Comparison of ENCODE assay signal across 5 cellular contexts in genomic region chr17:3991699-3992098, GRCh38. TPM values are rescaled to one million over a fixed set of nuclear protein-coding genes. Genes with fewer than 3 reads are reported as not detected.
DNase-seq lines count a peak whose midpoint lies in the region; ATAC-seq, FAIRE-seq and TF ChIP-seq lines count a peak whose summit lies in the region.
"Not testable (repeated sequence)": the region's sequence is repeated elsewhere in the genome, so short reads cannot be mapped to it uniquely, and the experiment has no call there.

No MANE protein-coding gene starts in this region.

- TF ChIP-seq CTCF in HEK293 (tag by site-specific recombination; IDR thresholded peaks at IDR 0.05); K562 (IDR thresholded peaks at IDR 0.05 in 2 of 3, conservative IDR thresholded peaks at IDR 0.05 in 1 of 3; ENCODE audit: insufficient read depth in 2 of 3, low read depth in 1 of 3, low read length in 3 of 3): not testable (repeated sequence)

- not testable (repeated sequence) for H3K9me3 Mint-ChIP-seq in dendritic cell treated with granulocyte-macrophage colony-stimulating factor and Interleukin-4, amounts not matched to agents 40 ng/mL and 50 ng/mL, for 4 days; stimulated activated naive CD8-positive, alpha-beta T cell treated with anti-CD3 and anti-CD28 coated beads, Interleukin-15, Interleukin-2, amounts not matched to agents 100 ng/mL and 50 ng/mL, for 24 hours

- intact Hi-C loops in K562 (cut with micrococcal nuclease); dendritic cell treated with granulocyte-macrophage colony-stimulating factor and Interleukin-4, amounts not matched to agents 40 ng/mL and 50 ng/mL, for 4 days (cut with micrococcal nuclease): not testable (repeated sequence)

- peaks cover 19% of the 10 kb centered on the region for H3K27me3 Mint-ChIP-seq in dendritic cell treated with granulocyte-macrophage colony-stimulating factor and Interleukin-4, amounts not matched to agents 40 ng/mL and 50 ng/mL, for 4 days
- H3K27me3 Mint-ChIP-seq in stimulated activated naive CD8-positive, alpha-beta T cell treated with anti-CD3 and anti-CD28 coated beads, Interleukin-15, Interleukin-2, amounts not matched to agents 100 ng/mL and 50 ng/mL, for 24 hours = peaks cover 13% of the 10 kb centered on the region

- H3K79me2 ChIP-seq in K562 (ENCODE audit: control insufficient read depth, insufficient read depth, low read length) = not testable (repeated sequence)

- H3K9me3 ChIP-seq in HEK293 (ENCODE audit: control insufficient read depth, insufficient read depth, low read depth, low read length); K562 (replicated peaks; ENCODE audit: control insufficient read depth, insufficient read depth, low read depth, low read length): not testable (repeated sequence)

- in situ Hi-C loops in K562 (cut with MboI) = not testable (repeated sequence)

- H3K27ac ChIP-seq in HEK293 (ENCODE audit: extremely low read depth, low read depth, low read length); K562 (ENCODE audit: extremely low read depth, low read depth, low read length): not testable (repeated sequence)

- not testable (repeated sequence) for H3K27me3 ChIP-seq in H7 (ENCODE audit: control insufficient read depth, insufficient read depth, low read length); K562 (ENCODE audit: control insufficient read depth in 2 of 2, insufficient read depth in 2 of 2, low read length in 2 of 2)

- not testable (repeated sequence) for TF ChIP-seq RAD21 in K562 (CRISPR knock-in tag; conservative IDR thresholded peaks at IDR 0.05 in 1 of 2, IDR thresholded peaks at IDR 0.05 in 1 of 2)

- H3K4me1 Mint-ChIP-seq in dendritic cell treated with granulocyte-macrophage colony-stimulating factor and Interleukin-4, amounts not matched to agents 40 ng/mL and 50 ng/mL, for 4 days (ENCODE audit: low read depth) = peaks cover 16% of the 10 kb centered on the region
- H3K4me1 Mint-ChIP-seq in stimulated activated naive CD8-positive, alpha-beta T cell treated with anti-CD3 and anti-CD28 coated beads, Interleukin-15, Interleukin-2, amounts not matched to agents 100 ng/mL and 50 ng/mL, for 24 hours (ENCODE audit: low read depth) = not testable (repeated sequence)

- not testable (repeated sequence) for H3K4me3 Mint-ChIP-seq in dendritic cell treated with granulocyte-macrophage colony-stimulating factor and Interleukin-4, amounts not matched to agents 40 ng/mL and 50 ng/mL, for 4 days; stimulated activated naive CD8-positive, alpha-beta T cell treated with anti-CD3 and anti-CD28 coated beads, Interleukin-15, Interleukin-2, amounts not matched to agents 100 ng/mL and 50 ng/mL, for 24 hours

- H3K9ac ChIP-seq in K562 (ENCODE audit: insufficient read depth in 1 of 2, low read depth in 2 of 2, low read length in 2 of 2) = not testable (repeated sequence)

- H3K9me1 ChIP-seq in K562 (ENCODE audit: control insufficient read depth, insufficient read depth, low read length) = not testable (repeated sequence)

- not testable (repeated sequence) for H4K20me1 ChIP-seq in K562 (replicated peaks; ENCODE audit: control insufficient read depth, insufficient read depth, low read length)

- not testable (repeated sequence) for ATAC-seq in K562

- peak; percentile 10 for DNase-seq in H7
- DNase-seq in K562 (ENCODE audit: extremely low read depth in 1 of 4, low spot score in 3 of 4) = not testable (repeated sequence)

- FAIRE-seq in K562 (lab: Jason Lieb, UNC) = not testable (repeated sequence)

- not testable (repeated sequence) for BruUV-seq in K562 (replicated peaks; lab: Mats Ljungman, UMichigan)

- H3K27ac Mint-ChIP-seq in dendritic cell treated with granulocyte-macrophage colony-stimulating factor and Interleukin-4, amounts not matched to agents 40 ng/mL and 50 ng/mL, for 4 days = peak overlapping the region; percentile 12
- H3K27ac Mint-ChIP-seq in stimulated activated naive CD8-positive, alpha-beta T cell treated with anti-CD3 and anti-CD28 coated beads, Interleukin-15, Interleukin-2, amounts not matched to agents 100 ng/mL and 50 ng/mL, for 24 hours = peak overlapping the region; percentile 49

- H3K4me3 ChIP-seq in H7 (ENCODE audit: insufficient read depth, low read depth, low read length); HEK293 (ENCODE audit: low read depth, low read length); K562: not testable (repeated sequence)

- TF ChIP-seq POLR2A in K562 (conservative IDR thresholded peaks at IDR 0.05) = not testable (repeated sequence)

- H3K36me3 Mint-ChIP-seq in dendritic cell treated with granulocyte-macrophage colony-stimulating factor and Interleukin-4, amounts not matched to agents 40 ng/mL and 50 ng/mL, for 4 days (ENCODE audit: low read depth); stimulated activated naive CD8-positive, alpha-beta T cell treated with anti-CD3 and anti-CD28 coated beads, Interleukin-15, Interleukin-2, amounts not matched to agents 100 ng/mL and 50 ng/mL, for 24 hours (ENCODE audit: low read depth): not testable (repeated sequence)

- not testable (repeated sequence) for H3K4me2 ChIP-seq in K562 (ENCODE audit: insufficient read depth, low read length)

- POLR2A ChIA-PET in HEK293 (lab: Yijun Ruan, JAX); K562 (lab: Yijun Ruan, JAX): not testable (repeated sequence)

- H3K36me3 ChIP-seq in H7 (replicated peaks; ENCODE audit: control insufficient read depth, insufficient read depth, low read length); HEK293 (ENCODE audit: control insufficient read depth in 2 of 2, insufficient read depth in 1 of 2, low read length in 2 of 2); K562 (ENCODE audit: control insufficient read depth, insufficient read depth, low read length): not testable (repeated sequence)

- WGBS in K562 (ENCODE audit: insufficient coverage, low coverage, missing lambda C conversion rate) = no CpG with 5 or more reads among the region's 3 CpGs

- not testable (repeated sequence) for H2AFZ ChIP-seq in K562 (ENCODE audit: low read depth, low read length)

- TF ChIP-seq EP300 in K562 (IDR thresholded peaks at IDR 0.05; ENCODE audit: low read length) = not testable (repeated sequence)

- H3K4me1 ChIP-seq in HEK293 (ENCODE audit: control insufficient read depth, insufficient read depth, low read length) = not testable (repeated sequence)
- H3K4me1 ChIP-seq in K562 (replicated peaks in 1 of 2; ENCODE audit: control insufficient read depth in 2 of 2, insufficient read depth in 2 of 2, low read length in 2 of 2) = peaks cover 0 to 13% of the 10 kb centered on the region in 2 experiments; a peak in 4 of 5 replicates

- CTCF ChIA-PET in HEK293 (lab: Yijun Ruan, JAX) = interaction anchor here (0.6 to 0.9 kb wide), 3 partner anchors 14 to 126 kb away, joined by 3 to 4 read pairs (median 4); no protein-coding TSS in a partner anchor
- CTCF ChIA-PET in K562 (lab: Yijun Ruan, JAX; ENCODE audit: low intra/inter-chr PET ratio) = not testable (repeated sequence)

TF ChIP-seq in HEK293, 187 proteins besides CTCF, POLR2A, EP300 and RAD21:
- TF ChIP-seq ZNF366 (tag by site-specific recombination; conservative IDR thresholded peaks at IDR 0.05) = peak; percentile 76

TF ChIP-seq in K562, 482 proteins besides CTCF, POLR2A, EP300 and RAD21:
- TF ChIP-seq ZNF512 (tag; IDR thresholded peaks at IDR 0.05) = peak; percentile 79
- 0 out of 2 replicates have a peak, but pooled peaks have one; percentile 7 for TF ChIP-seq BCOR (IDR thresholded peaks at IDR 0.05)

RNA-seq across cellular contexts. Expression of gene ATP2A3, which starts 27.5 kb away (rescaled TPM):
- 5.7 and 5.8 TPM in 2 replicates for total RNA-seq in H7 (2014; rRNA removed; shearing (Covaris generic))
- 198 and 586 TPM in 2 replicates for total RNA-seq in K562 (2011; cell fraction: chromatin; rRNA removed; ENCODE audit: low replicate concordance)
- 353 and 436 TPM in 2 replicates for total RNA-seq in K562 (2011; cell fraction: nucleolus; rRNA removed)
- total RNA-seq in K562 (2011; cell fraction: nucleoplasm; rRNA removed) = 289 and 326 TPM in 2 replicates
- total RNA-seq in K562 (2014; rRNA removed) (41.2 and 50.7 TPM in 2 replicates), K562 (2014; rRNA removed; fragmentation: Illumina TruSeq; extraction: Trizol) (9.0 and 9.2 TPM in 2 replicates), K562 (2015; rRNA removed; fragmentation: Illumina TruSeq; extraction: Trizol) (16.9 TPM in 2 replicates), K562 (2021) (79.7 and 103 TPM in 2 replicates)
- polyA plus RNA-seq in K562 (2011; rRNA removed) (42.6 and 65.4 TPM in 2 replicates), K562 (2014; fragmentation: Illumina TruSeq; extraction: Trizol) (31.3 and 65.0 TPM in 2 replicates), K562 (2014; fragmentation: Nextera tagmentation; extraction: Ambion mirVana) (under 1 TPM; 0.65 to 0.66 TPM), K562 (2014; rRNA removed) (54.5 and 66.9 TPM in 2 replicates)
- 45.9 and 88.8 TPM in 2 replicates for polyA plus RNA-seq in K562 (2011; cell fraction: cytosol; rRNA removed)
- polyA plus RNA-seq in K562 (2011; cell fraction: nucleus; rRNA removed) = 230 and 368 TPM in 2 replicates
- polyA plus RNA-seq in K562 (2012) = 77.5 and 466 TPM in 2 replicates
- polyA minus RNA-seq in K562 (2011; rRNA and poly(A)+ RNA removed) = 33.8 and 63.1 TPM in 2 replicates
- 71.3 and 83.9 TPM in 2 replicates for polyA minus RNA-seq in K562 (2011; cell fraction: cytosol; rRNA and poly(A)+ RNA removed)
- 85.0 and 89.2 TPM in 2 replicates for polyA minus RNA-seq in K562 (2011; cell fraction: nucleus; rRNA and poly(A)+ RNA removed)
